9 cellular contexts compared by ENCODE assay signal in the genomic region with DNA sequence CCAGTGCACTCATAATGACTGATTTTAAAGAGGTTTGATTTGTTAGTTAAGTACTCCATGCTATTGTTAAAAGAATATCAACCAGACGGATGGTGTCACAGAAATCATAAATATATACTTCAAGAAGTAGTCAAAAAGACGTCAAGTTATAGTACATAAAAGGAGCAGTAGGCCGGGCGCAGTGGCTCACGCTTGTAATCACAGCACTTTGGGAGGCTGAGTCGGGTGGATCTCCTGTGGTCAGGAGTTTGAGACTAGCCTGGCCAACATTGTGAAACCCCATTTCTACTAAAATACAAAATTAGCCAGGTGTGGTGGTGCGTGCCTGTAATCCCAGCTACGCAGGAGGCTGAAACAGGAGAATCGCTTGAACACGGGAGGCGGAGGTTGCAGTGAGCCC.
"Had no signal": no experiment of that assay in that cellular context is flagged by ENCODE, and none has a peak within 500 bp of the region (broad histone marks: within the 10 kb centered on the region; RNA-seq: fewer than 3 reads in every experiment).

No MANE protein-coding gene starts in this region.

- H3K4me1 ChIP-seq: HAP-1 had no signal

- H3K27me3 Mint-ChIP-seq: IgD-negative memory B cell had no signal

- H3K4me1 Mint-ChIP-seq: GM23338, IgD-negative memory B cell had no signal

- DNase-seq: HFFc6 had no signal

- H3K9me3 Mint-ChIP-seq: GM23338 had no signal

- H3K27ac ChIP-seq: HL-60 had no signal

- H3K36me3 Mint-ChIP-seq: IgD-negative memory B cell had no signal

- H3K27ac Mint-ChIP-seq: GM23338, HFFc6, IgD-negative memory B cell had no signal

- FAIRE-seq: H1, H54, HepG2 had no signal

- H3K9me3 ChIP-seq: HAP-1 had no signal

- H3K36me3 ChIP-seq: HAP-1 had no signal

- ATAC-seq: GM23338, HCT116, HepG2 had no signal

- H3K4me3 ChIP-seq: GM23338, HAP-1 had no signal

- H3K4me3 Mint-ChIP-seq: GM23338, HFFc6, IgD-negative memory B cell had no signal
